14 cellular contexts compared by ENCODE assay signal in genomic region chr19:19356901-19357566, GRCh38. TPM values are rescaled to one million over a fixed set of nuclear protein-coding genes. Genes with fewer than 3 reads are reported as not detected.
A peak's percentile ranks its signal among the peaks of the same experiment; 100 is the strongest.
DNase-seq lines count a peak whose midpoint lies in the region; ATAC-seq and TF ChIP-seq lines count a peak whose summit lies in the region.
"Had no signal": no experiment of that assay in that cellular context is flagged by ENCODE, and none has a peak within 500 bp of the region (broad histone marks: within the 10 kb centered on the region; RNA-seq: fewer than 3 reads in every experiment).

No MANE protein-coding gene starts in this region.

- H3K36me3 ChIP-seq in esophagus squamous epithelium: peaks cover 39 to 74% (median 55%) of the 10 kb centered on the region in 3 donors

- peaks cover 51% of the 10 kb centered on the region for H3K36me3 Mint-ChIP-seq in CD4-positive, alpha-beta T cell (ENCODE audit: low read depth)
- no peaks in the 10 kb centered on the region for H3K36me3 Mint-ChIP-seq in T-helper 17 cell (ENCODE audit: low read depth)

- H3K27me3 ChIP-seq in CD4-positive, alpha-beta T cell (ENCODE audit: control insufficient read depth, insufficient read depth, low read length): no peaks in the 10 kb centered on the region
- H3K27me3 ChIP-seq in esophagus squamous epithelium: no peaks in the 10 kb centered on the region
- H3K27me3 ChIP-seq: BE2C had no signal

- no peak for TF ChIP-seq CTCF in CD4-positive, alpha-beta T cell (IDR thresholded peaks at IDR 0.05)
- TF ChIP-seq CTCF in esophagus squamous epithelium (IDR thresholded peaks at IDR 0.05): no peak

- CTCF ChIA-PET in CD4-positive, alpha-beta T cell (lab: Charles Lee): no interaction called here

- H3K27me3 Mint-ChIP-seq in CD4-positive, alpha-beta T cell: no peaks in the 10 kb centered on the region
- no peaks in the 10 kb centered on the region for H3K27me3 Mint-ChIP-seq in T-helper 17 cell

- intact Hi-C loops in CD4-positive, alpha-beta T cell (cut with DNase I, micrococcal nuclease): loop anchor here in 1 of 2 experiments (2.0 kb wide), 1 partner anchor 34 kb away; no protein-coding TSS in a partner anchor
- intact Hi-C loops in esophagus squamous epithelium (cut with DNase I): no loop called here

- H3K9me3 Mint-ChIP-seq in CD4-positive, alpha-beta T cell: no peaks in the 10 kb centered on the region
- H3K9me3 Mint-ChIP-seq: H9 had no signal

- no peak overlapping the region for H3K4me3 ChIP-seq in esophagus squamous epithelium

- peak overlapping the region; percentile 68 for H3K27ac Mint-ChIP-seq in CD4-positive, alpha-beta T cell
- peak overlapping the region; percentile 87 for H3K27ac Mint-ChIP-seq in T-helper 17 cell

- no peak overlapping the region for H3K27ac ChIP-seq in CD4-positive, alpha-beta T cell (ENCODE audit: low read depth, low read length)
- H3K27ac ChIP-seq in esophagus squamous epithelium: no peak overlapping the region

- ATAC-seq in CD4-positive, alpha-beta T cell (ENCODE audit: poor library complexity): no peak
- no peak for ATAC-seq in T-helper 17 cell

- H3K4me1 Mint-ChIP-seq in CD4-positive, alpha-beta T cell (ENCODE audit: low read depth): peaks cover 30% of the 10 kb centered on the region
- peaks cover 24% of the 10 kb centered on the region for H3K4me1 Mint-ChIP-seq in T-helper 17 cell
- H3K4me1 Mint-ChIP-seq: H9 had no signal

- 92 to 93% methylated on average over 7 of the region's 13 CpGs for WGBS in esophagus squamous epithelium, 2 donors

- TF ChIP-seq POLR2A in esophagus squamous epithelium (IDR thresholded peaks at IDR 0.05): no peak

- H3K4me3 Mint-ChIP-seq in CD4-positive, alpha-beta T cell: no peak overlapping the region
- H3K4me3 Mint-ChIP-seq in T-helper 17 cell: no peak overlapping the region
- H3K4me3 Mint-ChIP-seq: H9 had no signal

- POLR2A ChIA-PET in CD4-positive, alpha-beta T cell (lab: Charles Lee): interaction anchor here (1.7 kb wide), 1 partner anchor 134 kb away, joined by 8 read pairs; no protein-coding TSS in a partner anchor

- DNase-seq in 8988T (peak; percentile 7), T-helper 17 cell (no peak), myocyte (ENCODE audit: low read depth) (peak; percentile 84), AML-193 (lab: John Stamatoyannopoulos, UW) (no peak), esophagus squamous epithelium (lab: John Stamatoyannopoulos, UW) (no peak), ecto neural progenitor cell (ENCODE audit: low spot score) (no peak)
- DNase-seq in CD4-positive, alpha-beta T cell: no peak
- DNase-seq: BE2C, DMS53, H9, Kasumi-1, NCI-H187 treated with DMSO at 0.1 percent for 48 hours, NCI-H446, Right ventricle myocardium superior had no signal

- H3K4me1 ChIP-seq in esophagus squamous epithelium: peaks cover 3 to 12% (median 4%) of the 10 kb centered on the region in 3 donors
- H3K4me1 ChIP-seq: BE2C had no signal

- no peaks in the 10 kb centered on the region for H3K9me3 ChIP-seq in CD4-positive, alpha-beta T cell (ENCODE audit: control insufficient read depth, low read length)
- no peaks in the 10 kb centered on the region for H3K9me3 ChIP-seq in T-helper 17 cell (ENCODE audit: control insufficient read depth, low read length, poor library complexity, severe bottlenecking)
- H3K9me3 ChIP-seq in esophagus squamous epithelium: no peaks in the 10 kb centered on the region
- H3K9me3 ChIP-seq: BE2C had no signal

RNA-seq across cellular contexts. Expression of gene MAU2, which starts 36.4 kb away (rescaled TPM):
- total RNA-seq in CD4-positive, alpha-beta T cell: 100 to 1,000 TPM; 132 to 133 TPM
- total RNA-seq in T-helper 17 cell: 100 to 1,000 TPM; 129 to 130 TPM
- 32.0 and 40.3 TPM in 2 replicates for total RNA-seq in myocyte
- polyA plus RNA-seq in myocyte (2012): 37.1 TPM
- total RNA-seq in esophagus squamous epithelium: 10 to 100 TPM; 35.4 to 53.2 (median 39.1) TPM

RNA-seq across cellular contexts. Expression of gene SUGP1, which starts 36.7 kb away (rescaled TPM):
- total RNA-seq in CD4-positive, alpha-beta T cell: 10 to 100 TPM; 49.7 to 56.0 TPM
- total RNA-seq in T-helper 17 cell: 10 to 100 TPM; 50.8 to 60.2 TPM
- total RNA-seq in myocyte: 32.6 and 36.4 TPM in 2 replicates
- polyA plus RNA-seq in myocyte (2012): 46.7 TPM
- total RNA-seq in esophagus squamous epithelium: 10 to 100 TPM; 31.0 to 47.4 (median 32.3) TPM

RNA-seq across cellular contexts. Expression of gene GATAD2A, which starts 48.4 kb away (rescaled TPM):
- 100 to 1,000 TPM; 104 to 107 TPM for total RNA-seq in CD4-positive, alpha-beta T cell
- total RNA-seq in T-helper 17 cell (100 to 1,000 TPM; 129 to 153 TPM), myocyte (49.5 and 65.8 TPM in 2 replicates), esophagus squamous epithelium (10 to 100 TPM; 39.7 to 81.4 (median 41.6) TPM)
- 65.0 TPM for polyA plus RNA-seq in myocyte (2012)

Comparison
In these comparisons a context has a peak if more than half of its experiments do, and no peak if none do; other contexts are left out.
1. DNase-seq: peak in 8988T (single experiment) and myocyte (single experiment); none in CD4-positive, alpha-beta T cell (0 of 10), T-helper 17 cell (0 of 3), AML-193 (0 of 2), esophagus squamous epithelium (single experiment) and ecto neural progenitor cell (single experiment).